1 cellular context compared by ENCODE assay signal in the genomic region with DNA sequence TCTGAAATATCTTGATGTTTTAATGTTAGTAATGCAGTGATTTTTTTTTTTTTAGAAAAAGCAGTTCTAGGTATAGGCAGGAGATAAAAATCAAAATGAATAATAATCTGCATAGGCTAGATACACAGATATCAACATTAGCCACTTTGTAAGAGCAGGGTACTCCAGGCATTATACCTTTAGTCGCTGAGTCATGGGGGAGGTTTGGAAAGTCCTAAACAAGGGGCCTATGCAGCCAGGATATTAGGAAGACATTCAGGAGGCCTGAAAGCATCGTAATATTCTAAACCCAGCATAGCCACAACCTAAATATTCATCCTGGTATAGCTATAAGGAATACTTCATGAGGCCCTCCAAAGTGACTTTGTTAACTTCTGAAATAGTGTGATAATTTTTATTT.
TF ChIP-seq lines count a peak whose summit lies in the region.

No MANE protein-coding gene starts in this region.

TF ChIP-seq in IMR-90, 13 proteins besides CTCF, POLR2A, EP300 and RAD21:
- no peak for TF ChIP-seq NFE2L2 (IDR thresholded peaks at IDR 0.05; ENCODE audit: low read depth, low read length)
